Comparison of ENCODE assay signal across 8 cellular contexts in genomic region chr12:49188205-49188915, GRCh38. TPM values are rescaled to one million over a fixed set of nuclear protein-coding genes. Genes with fewer than 3 reads are reported as not detected.
A peak's percentile ranks its signal among the peaks of the same experiment; 100 is the strongest.
DNase-seq lines count a peak whose midpoint lies in the region; ATAC-seq, FAIRE-seq and TF ChIP-seq lines count a peak whose summit lies in the region.

No MANE protein-coding gene starts in this region.

- peaks cover 11% of the 10 kb centered on the region for H3K4me1 Mint-ChIP-seq in WTC11

- no peaks in the 10 kb centered on the region for H3K27me3 ChIP-seq in bronchial epithelial cell (ENCODE audit: control insufficient read depth, insufficient read depth, low read length)

- CTCF ChIA-PET in WTC11 (lab: Charles Lee): interaction anchor here (0.6 to 2.4 kb wide), 9 partner anchors 45 to 200 kb away, joined by 3 to 11 read pairs (median 5); partner anchors contain the start of gene TUBA1B

- peak overlapping the region; percentile 81 for H3K4me3 ChIP-seq in bronchial epithelial cell (ENCODE audit: low read depth, low read length)

- H3K9me3 Mint-ChIP-seq in WTC11: no peaks in the 10 kb centered on the region

- POLR2A ChIA-PET in WTC11 (lab: Charles Lee): interaction anchor here (0.6 to 1.5 kb wide), 8 partner anchors 13 to 130 kb away, joined by 3 to 12 read pairs (median 3); partner anchors contain the start of genes LMBR1L and TUBA1B

- TF ChIP-seq CTCF in WTC11 (IDR thresholded peaks at IDR 0.05) (no peak), bronchial epithelial cell (IDR thresholded peaks at IDR 0.05; ENCODE audit: insufficient read depth, low read length, severe bottlenecking) (no peak)

- peak; percentile 40 for ATAC-seq in HG02588 (IDR thresholded peaks at IDR 0.05; ENCODE audit: unreplicated experiment)
- ATAC-seq in WTC11: peak; percentile 42

- H3K27me3 Mint-ChIP-seq in WTC11 (ENCODE audit: low read depth): no peaks in the 10 kb centered on the region

- H3K4me3 Mint-ChIP-seq in WTC11: peak overlapping the region; percentile 93

- peak overlapping the region; percentile 98 for H3K27ac Mint-ChIP-seq in WTC11

- no peaks in the 10 kb centered on the region for H3K36me3 ChIP-seq in bronchial epithelial cell (ENCODE audit: control insufficient read depth, insufficient read depth, low read length)

- peaks cover 18% of the 10 kb centered on the region for H3K36me3 Mint-ChIP-seq in WTC11

- FAIRE-seq in bronchial epithelial cell (lab: Jason Lieb, UNC): no peak

- DNase-seq in DMS 273 (lab: John Stamatoyannopoulos, UW; ENCODE audit: unreplicated experiment): peak; percentile 79
- no peak for DNase-seq in DMS 273 treated with DMSO at 0.1 percent for 48 hours (lab: John Stamatoyannopoulos, UW)
- DNase-seq in NCI-H1048 (lab: John Stamatoyannopoulos, UW): peak; percentile 43
- peak; percentile 63 for DNase-seq in WTC11 (ENCODE audit: low spot score)
- peak; percentile 51 for DNase-seq in bronchial epithelial cell (ENCODE audit: low read depth)
- peak; percentile 75 for DNase-seq in islet precursor cell
- peak; percentile 50 to 67 (median 52) for DNase-seq in stimulated activated CD4-positive, alpha-beta T cell treated with anti-CD3 and anti-CD28 coated beads, Interleukin-12 subunit alpha, Interleukin-12 subunit beta, amount 100 ng/mL, for 48 hours (ENCODE audit: low read depth in 2 of 3, low spot score in 1 of 3)

TF ChIP-seq in WTC11, 78 proteins besides CTCF, POLR2A, EP300 and RAD21:
- 0 out of 2 replicates have a peak, but pooled peaks have one; percentile 39 for TF ChIP-seq FOXP1 (CRISPR knock-in tag; IDR thresholded peaks at IDR 0.05; ENCODE audit: borderline replicate concordance)
- 0 out of 2 replicates have a peak, but pooled peaks have one; percentile 5 for TF ChIP-seq FOXK1 (CRISPR knock-in tag; IDR thresholded peaks at IDR 0.05)
- TF ChIP-seq RELA (CRISPR knock-in tag; IDR thresholded peaks at IDR 0.05; ENCODE audit: borderline replicate concordance): no peak
- peak; percentile 37; the same call in 1 of the 2 replicates for TF ChIP-seq MYBL2 (CRISPR knock-in tag; IDR thresholded peaks at IDR 0.05)
- TF ChIP-seq IRF1 (CRISPR knock-in tag; IDR thresholded peaks at IDR 0.05): no peak
- TF ChIP-seq ATF1 (CRISPR knock-in tag; IDR thresholded peaks at IDR 0.05): no peak

RNA-seq across cellular contexts. Expression of gene TUBA1A, which starts 0.5 kb away (rescaled TPM):
- total RNA-seq in WTC11 (2021) (195 to 226 TPM (median 203 TPM) in 3 replicates), bronchial epithelial cell (8.2 and 17.3 TPM in 2 replicates)

RNA-seq across cellular contexts. Expression of gene TUBA1B, which starts 57.2 kb away (rescaled TPM):
- 1,806 to 1,997 TPM (median 1,954 TPM) in 3 replicates for total RNA-seq in WTC11 (2021)
- 253 and 317 TPM in 2 replicates for total RNA-seq in bronchial epithelial cell

Comparison
In these comparisons a context has a peak if more than half of its experiments do, and no peak if none do; other contexts are left out.
1. RNA of gene TUBA1A, which starts 0.5 kb away (total RNA-seq): 195 to 226 TPM in WTC11; 8.2 to 17.3 TPM in bronchial epithelial cell; every median in the first group is over 10 times any median in the second.